ENCODE assay signal across 18 cellular contexts in the genomic region with DNA sequence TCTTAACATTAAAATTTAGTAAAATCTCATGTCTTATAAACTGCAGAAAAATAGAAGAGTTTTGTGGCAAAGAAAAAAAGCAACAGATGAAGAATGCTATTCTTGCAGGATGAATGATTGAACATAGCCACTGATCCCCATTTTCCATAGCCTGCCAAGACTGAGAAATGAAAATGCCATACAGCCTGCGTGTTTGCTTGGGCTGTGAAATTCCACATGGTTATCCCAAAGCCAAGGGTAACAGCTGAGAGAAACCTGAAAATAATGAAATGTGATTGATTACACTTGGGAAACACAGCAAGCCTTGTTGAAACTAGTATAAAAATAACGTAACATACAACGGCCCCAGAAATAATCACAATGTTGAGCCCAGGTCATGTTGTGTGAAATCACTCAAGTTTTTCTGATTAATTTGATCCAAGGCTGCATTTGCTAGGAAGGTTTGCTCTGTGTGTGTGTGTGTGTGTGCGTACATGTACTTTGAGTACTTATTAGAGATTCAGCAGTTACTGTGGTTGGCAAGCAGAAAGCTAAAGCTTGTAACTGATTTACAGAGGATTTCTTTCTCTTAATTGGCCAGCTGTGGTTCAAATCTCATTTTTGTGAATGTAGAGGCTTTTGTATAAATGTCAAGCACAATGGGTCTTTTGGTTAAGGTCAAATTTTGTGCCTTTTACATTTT.
"Had no signal": no experiment of that assay in that cellular context is flagged by ENCODE, and none has a peak within 500 bp of the region (broad histone marks: within the 10 kb centered on the region; RNA-seq: fewer than 3 reads in every experiment).

No MANE protein-coding gene starts in this region.

- H3K27me3 ChIP-seq: brain microvascular endothelial cell, tibial nerve, vagina had no signal

- H3K4me1 ChIP-seq: vagina had no signal

- H3K4me3 Mint-ChIP-seq: activated CD4-positive, alpha-beta T cell treated with anti-CD3 and anti-CD28 coated beads, Interleukin-2, amount 10 ng/mL, durations not matched to agents 7 days and 5 days; activated naive CD8-positive, alpha-beta T cell treated with anti-CD3 and anti-CD28 coated beads for 36 hours; central memory CD8-positive, alpha-beta T cell; neural crest cell; stimulated activated naive B cell treated with anti-CD40 and anti-IgM and Interleukin-4, amounts not matched to agents 10 μg/mL and 1 μg/mL and 100 μg/mL, for 72 hours had no signal

- H3K9me3 Mint-ChIP-seq: activated naive CD8-positive, alpha-beta T cell treated with anti-CD3 and anti-CD28 coated beads for 36 hours had no signal

- DNase-seq: activated CD4-positive, alpha-beta T cell treated with anti-CD3 and anti-CD28 coated beads, Interleukin-2, amount 10 ng/mL, durations not matched to agents 7 days and 5 days; activated CD8-positive, alpha-beta memory T cell treated with anti-CD3 and anti-CD28 coated beads for 24 hours; activated naive CD8-positive, alpha-beta T cell treated with anti-CD3 and anti-CD28 coated beads for 36 hours; amygdala; brain microvascular endothelial cell; effector CD4-positive, alpha-beta T cell; left ventricle myocardium superior; mesenchymal stem cell; stimulated activated CD4-positive, alpha-beta T cell treated with anti-CD3 and anti-CD28 coated beads, Interleukin-15, amount 100 ng/mL, for 24 hours; stimulated activated CD4-positive, alpha-beta T cell treated with anti-CD3 and anti-CD28 coated beads, Interleukin-4, amount 100 ng/mL, for 1 hour; stimulated activated naive B cell treated with anti-CD40 and anti-IgM and Interleukin-4, amounts not matched to agents 10 μg/mL and 1 μg/mL and 100 μg/mL, for 72 hours; SW 1271 had no signal

- H3K36me3 Mint-ChIP-seq: activated naive CD8-positive, alpha-beta T cell treated with anti-CD3 and anti-CD28 coated beads for 36 hours; stimulated activated naive B cell treated with anti-CD40 and anti-IgM and Interleukin-4, amounts not matched to agents 10 μg/mL and 1 μg/mL and 100 μg/mL, for 72 hours had no signal

- H3K9me3 ChIP-seq: tibial nerve, vagina had no signal

- H3K36me3 ChIP-seq: brain microvascular endothelial cell, tibial nerve, vagina had no signal

- H3K27me3 Mint-ChIP-seq: activated CD4-positive, alpha-beta T cell treated with anti-CD3 and anti-CD28 coated beads, Interleukin-2, amount 10 ng/mL, durations not matched to agents 7 days and 5 days; activated naive CD8-positive, alpha-beta T cell treated with anti-CD3 and anti-CD28 coated beads for 36 hours; central memory CD8-positive, alpha-beta T cell; stimulated activated naive B cell treated with anti-CD40 and anti-IgM and Interleukin-4, amounts not matched to agents 10 μg/mL and 1 μg/mL and 100 μg/mL, for 72 hours had no signal

- ATAC-seq: left ventricle myocardium superior; stimulated activated naive B cell treated with anti-CD40 and anti-IgM and Interleukin-4, amounts not matched to agents 10 μg/mL and 1 μg/mL and 100 μg/mL, for 72 hours had no signal

- H3K4me1 Mint-ChIP-seq: activated CD4-positive, alpha-beta T cell treated with anti-CD3 and anti-CD28 coated beads, Interleukin-2, amount 10 ng/mL, durations not matched to agents 7 days and 5 days; activated naive CD8-positive, alpha-beta T cell treated with anti-CD3 and anti-CD28 coated beads for 36 hours; central memory CD8-positive, alpha-beta T cell; stimulated activated naive B cell treated with anti-CD40 and anti-IgM and Interleukin-4, amounts not matched to agents 10 μg/mL and 1 μg/mL and 100 μg/mL, for 72 hours had no signal

- H3K4me3 ChIP-seq: coronary artery, skin epidermis, tibial nerve, vagina had no signal

- H3K27ac Mint-ChIP-seq: activated CD4-positive, alpha-beta T cell treated with anti-CD3 and anti-CD28 coated beads, Interleukin-2, amount 10 ng/mL, durations not matched to agents 7 days and 5 days; activated naive CD8-positive, alpha-beta T cell treated with anti-CD3 and anti-CD28 coated beads for 36 hours; stimulated activated naive B cell treated with anti-CD40 and anti-IgM and Interleukin-4, amounts not matched to agents 10 μg/mL and 1 μg/mL and 100 μg/mL, for 72 hours had no signal
